Comparison of ENCODE assay signal across 8 cellular contexts in genomic region chr17:48025040-48025903, GRCh38. TPM values are rescaled to one million over a fixed set of nuclear protein-coding genes. Genes with fewer than 3 reads are reported as not detected.
DNase-seq lines count a peak whose midpoint lies in the region; ATAC-seq and TF ChIP-seq lines count a peak whose summit lies in the region.

No MANE protein-coding gene starts in this region.

- H3K9me3 ChIP-seq in CD4-positive, CD25-positive, alpha-beta regulatory T cell (ENCODE audit: control insufficient read depth in 2 of 2, low read length in 2 of 2): no peaks in the 10 kb centered on the region

- no peaks in the 10 kb centered on the region for H3K36me3 ChIP-seq in CD4-positive, CD25-positive, alpha-beta regulatory T cell (ENCODE audit: control insufficient read depth, insufficient read depth, low read length)

- POLR2A ChIA-PET in activated CD4-positive, alpha-beta memory T cell treated with anti-CD3 and anti-CD28 coated beads for 36 hours (lab: Charles Lee): interaction anchor here (0.9 to 2.4 kb wide), 5 partner anchors 22 to 54 kb away, joined by 3 to 10 read pairs (median 3); partner anchors contain the start of genes CDK5RAP3 and NFE2L1

- H3K9me3 Mint-ChIP-seq in CD4-positive, CD25-positive, alpha-beta regulatory T cell: peaks cover 0 to 2% (median 0%) of the 10 kb centered on the region in 7 donors
- H3K9me3 Mint-ChIP-seq in activated CD4-positive, alpha-beta memory T cell treated with anti-CD3 and anti-CD28 coated beads for 36 hours: no peaks in the 10 kb centered on the region

- H3K27me3 Mint-ChIP-seq in CD4-positive, CD25-positive, alpha-beta regulatory T cell: peaks cover 41% of the 10 kb centered on the region
- H3K27me3 Mint-ChIP-seq in activated CD4-positive, alpha-beta memory T cell treated with anti-CD3 and anti-CD28 coated beads for 36 hours: peaks cover 11% of the 10 kb centered on the region

- peak overlapping the region; percentile 86 to 95 (median 92) for H3K4me3 Mint-ChIP-seq in CD4-positive, CD25-positive, alpha-beta regulatory T cell
- H3K4me3 Mint-ChIP-seq in activated CD4-positive, alpha-beta memory T cell treated with anti-CD3 and anti-CD28 coated beads for 36 hours: peak overlapping the region; percentile 82

- peak; percentile 90 to 92 for ATAC-seq in CD4-positive, CD25-positive, alpha-beta regulatory T cell (ENCODE audit: low read depth in 2 of 2)
- ATAC-seq in GM19455 (IDR thresholded peaks at IDR 0.05; ENCODE audit: unreplicated experiment): peak; percentile 81

- H3K4me1 Mint-ChIP-seq in CD4-positive, CD25-positive, alpha-beta regulatory T cell: peaks cover 6 to 38% (median 23%) of the 10 kb centered on the region in 4 donors
- H3K4me1 Mint-ChIP-seq in activated CD4-positive, alpha-beta memory T cell treated with anti-CD3 and anti-CD28 coated beads for 36 hours (ENCODE audit: low read depth): peaks cover 22% of the 10 kb centered on the region

- H3K36me3 Mint-ChIP-seq in CD4-positive, CD25-positive, alpha-beta regulatory T cell: no peaks in the 10 kb centered on the region
- no peaks in the 10 kb centered on the region for H3K36me3 Mint-ChIP-seq in activated CD4-positive, alpha-beta memory T cell treated with anti-CD3 and anti-CD28 coated beads for 36 hours

- peak overlapping the region; percentile 34 to 93 (median 87) for H3K27ac Mint-ChIP-seq in CD4-positive, CD25-positive, alpha-beta regulatory T cell
- peak overlapping the region; percentile 34 for H3K27ac Mint-ChIP-seq in activated CD4-positive, alpha-beta memory T cell treated with anti-CD3 and anti-CD28 coated beads for 36 hours

- intact Hi-C loops in activated CD4-positive, alpha-beta memory T cell treated with anti-CD3 and anti-CD28 coated beads for 36 hours (cut with micrococcal nuclease): loop anchor here (1.0 to 5.0 kb wide), 8 partner anchors 23 to 587 kb away; partner anchors contain the start of genes CBX1, CDK5RAP3, HOXB3 and HOXB5
- intact Hi-C loops in dorsolateral prefrontal cortex (cut with DNase I) (loop anchor here (1.0 to 10.0 kb wide), 5 partner anchors 48 to 860 kb away; partner anchors contain the start of gene HOXB8 (in 1 of the 2)), lower leg skin (cut with DNase I; ENCODE audit: low total_unique reads) (loop anchor here (10.0 kb wide), 1 partner anchor 100 kb away; no protein-coding TSS in a partner anchor)

- peak overlapping the region; percentile 86 for H3K4me3 ChIP-seq in CD4-positive, CD25-positive, alpha-beta regulatory T cell (ENCODE audit: low read depth, low read length)
- H3K4me3 ChIP-seq in HL-60 (replicated peaks; ENCODE audit: insufficient read depth, low read length) (peak overlapping the region; percentile 52), dorsolateral prefrontal cortex (peak overlapping the region; percentile 43 to 84 (median 65)), lower leg skin (ENCODE audit: low read depth, poor library complexity, severe bottlenecking) (no peak overlapping the region)

- WGBS in lower leg skin, 2 donors: 1% methylated on average over 37 to 55 of the region's 56 CpGs

- H3K27me3 ChIP-seq in CD4-positive, CD25-positive, alpha-beta regulatory T cell (ENCODE audit: control insufficient read depth, insufficient read depth, low read length): no peaks in the 10 kb centered on the region
- H3K27me3 ChIP-seq in HL-60 (ENCODE audit: insufficient read depth, poor library complexity, severe bottlenecking): no peaks in the 10 kb centered on the region
- no peaks in the 10 kb centered on the region for H3K27me3 ChIP-seq in dorsolateral prefrontal cortex

- TF ChIP-seq CTCF in HL-60 (IDR thresholded peaks at IDR 0.05; ENCODE audit: insufficient read depth, low read length) (peak; percentile 81), dorsolateral prefrontal cortex (IDR thresholded peaks at IDR 0.05 in 54 of 56, conservative IDR thresholded peaks at IDR 0.05 in 2 of 56; ENCODE audit: low read depth in 1 of 56, partially characterized antibody in 56 of 56) (peak; percentile 55 to 91 (median 79)), lower leg skin (IDR thresholded peaks at IDR 0.05) (peak in 1 of 3 donors; percentile 77)

- peaks cover 34% of the 10 kb centered on the region for H3K4me1 ChIP-seq in CD4-positive, CD25-positive, alpha-beta regulatory T cell (ENCODE audit: control insufficient read depth, insufficient read depth, low read length, poor library complexity, severe bottlenecking)

- peak; percentile 96 to 97 (median 96) for DNase-seq in CD4-positive, CD25-positive, alpha-beta regulatory T cell
- peak; percentile 93 to 97 for DNase-seq in HL-60 (ENCODE audit: low read depth in 1 of 2, low spot score in 1 of 2)
- DNase-seq in NCI-H82 treated with DMSO at 0.1 percent for 48 hours (lab: John Stamatoyannopoulos, UW; ENCODE audit: unreplicated experiment): peak; percentile 89
- DNase-seq in activated CD4-positive, alpha-beta memory T cell treated with anti-CD3 and anti-CD28 coated beads for 36 hours: peak; percentile 99
- peak; percentile 97 to 99 (median 98) for DNase-seq in dorsolateral prefrontal cortex
- DNase-seq in lower leg skin (ENCODE audit: low spot score in 2 of 2): peak; percentile 97 to 99
- DNase-seq in stimulated activated CD4-positive, alpha-beta T cell treated with anti-CD3 and anti-CD28 coated beads, Interleukin-4, amount 100 ng/mL, for 24 hours: peak; percentile 98

- H3K27ac ChIP-seq in CD4-positive, CD25-positive, alpha-beta regulatory T cell (ENCODE audit: insufficient read depth, low read length, poor library complexity, severe bottlenecking): peak overlapping the region; percentile 70
- H3K27ac ChIP-seq in HL-60 (replicated peaks) (peak overlapping the region; percentile 58), dorsolateral prefrontal cortex (peak overlapping the region in 46 of 59 donors; percentile 5 to 92 (median 83))

- CTCF ChIA-PET in activated CD4-positive, alpha-beta memory T cell treated with anti-CD3 and anti-CD28 coated beads for 36 hours (lab: Charles Lee): interaction anchor here (0.6 to 4.6 kb wide), 41 partner anchors 11 to 927 kb away, joined by 3 to 137 read pairs (median 4); partner anchors contain the start of genes CBX1, CDK5RAP3, COPZ2 and HOXB5

- no peak for TF ChIP-seq POLR2A in lower leg skin (IDR thresholded peaks at IDR 0.05)

RNA-seq across cellular contexts. Expression of gene COPZ2, which starts 12.3 kb away (rescaled TPM):
- 0.59 TPM for total RNA-seq in CD4-positive, CD25-positive, alpha-beta regulatory T cell
- polyA plus RNA-seq in CD4-positive, CD25-positive, alpha-beta regulatory T cell: 1 to 10 TPM in 3 of 4 donors, under 1 TPM in 1; 0.55 to 4.1 (median 2.6) TPM
- total RNA-seq in activated CD4-positive, alpha-beta memory T cell treated with anti-CD3 and anti-CD28 coated beads for 36 hours: 1 to 10 TPM; 4.9 to 6.2 TPM
- total RNA-seq in dorsolateral prefrontal cortex (10 to 100 TPM in 59 of 120 experiments, 1 to 10 TPM in 61; 3.8 to 22.7 (median 9.8) TPM), lower leg skin (10 to 100 TPM in 3 of 4 donors, 1 to 10 TPM in 1; 9.1 to 16.9 (median 12.9) TPM)

RNA-seq across cellular contexts. Expression of gene NFE2L1, which starts 22.9 kb away (rescaled TPM):
- 41.0 TPM for total RNA-seq in CD4-positive, CD25-positive, alpha-beta regulatory T cell
- polyA plus RNA-seq in CD4-positive, CD25-positive, alpha-beta regulatory T cell: 1 to 10 TPM; 6.7 to 9.9 (median 7.3) TPM
- 10 to 100 TPM; 82.4 to 84.1 TPM for total RNA-seq in activated CD4-positive, alpha-beta memory T cell treated with anti-CD3 and anti-CD28 coated beads for 36 hours
- total RNA-seq in dorsolateral prefrontal cortex (100 to 1,000 TPM; 120 to 279 (median 205) TPM), lower leg skin (100 to 1,000 TPM in 3 of 4 donors, 10 to 100 TPM in 1; 97.2 to 158 (median 117) TPM)

RNA-seq across cellular contexts. Expression of gene CDK5RAP3, which starts 54.4 kb away (rescaled TPM):
- 256 TPM for total RNA-seq in CD4-positive, CD25-positive, alpha-beta regulatory T cell
- 10 to 100 TPM; 68.9 to 83.4 (median 71.4) TPM for polyA plus RNA-seq in CD4-positive, CD25-positive, alpha-beta regulatory T cell
- total RNA-seq in activated CD4-positive, alpha-beta memory T cell treated with anti-CD3 and anti-CD28 coated beads for 36 hours: 100 to 1,000 TPM; 170 to 183 TPM
- 100 to 1,000 TPM in 119 of 120 experiments, 10 to 100 TPM in 1; 99.4 to 256 (median 180) TPM for total RNA-seq in dorsolateral prefrontal cortex
- total RNA-seq in lower leg skin: 100 to 1,000 TPM in 3 of 4 donors, 10 to 100 TPM in 1; 95.8 to 115 (median 107) TPM
